8 cellular contexts compared by ENCODE assay signal in genomic region chr19:50658438-50659317, GRCh38. TPM values are rescaled to one million over a fixed set of nuclear protein-coding genes. Genes with fewer than 3 reads are reported as not detected.
A peak's percentile ranks its signal among the peaks of the same experiment; 100 is the strongest.
DNase-seq lines count a peak whose midpoint lies in the region; ATAC-seq and TF ChIP-seq lines count a peak whose summit lies in the region.

No MANE protein-coding gene starts in this region.

- H3K4me1 Mint-ChIP-seq in brain, result peaks cover 60% of the 10 kb centered on the region
- H3K4me1 Mint-ChIP-seq in immature natural killer cell, result peaks cover 20% of the 10 kb centered on the region in 2 donors

- H3K36me3 Mint-ChIP-seq in brain, result no peaks in the 10 kb centered on the region
- H3K36me3 Mint-ChIP-seq in immature natural killer cell, result peaks cover 0 to 4% (median 3%) of the 10 kb centered on the region in 3 donors

- H3K27me3 Mint-ChIP-seq in brain (peaks cover 12% of the 10 kb centered on the region), immature natural killer cell (ENCODE audit: low read depth in 3 of 3) (peaks cover 11 to 28% (median 12%) of the 10 kb centered on the region in 3 donors)

- H3K4me3 Mint-ChIP-seq in brain (peak overlapping the region in 3 of 5 experiments; percentile 90 to 95 (median 90)), immature natural killer cell (peak overlapping the region; percentile 80 to 88 (median 87))

- H3K27ac Mint-ChIP-seq in brain, result peak overlapping the region in 3 of 5 experiments; percentile 95 to 99 (median 97)
- peak overlapping the region in 5 of 6 donors; percentile 30 to 93 (median 77) for H3K27ac Mint-ChIP-seq in immature natural killer cell

- H3K9me3 Mint-ChIP-seq in brain, result peaks cover 0 to 87% (median 4%) of the 10 kb centered on the region in 5 experiments
- peaks cover 8 to 23% (median 11%) of the 10 kb centered on the region in 6 donors for H3K9me3 Mint-ChIP-seq in immature natural killer cell

- no peak for ATAC-seq in HG02571 (IDR thresholded peaks at IDR 0.05; ENCODE audit: unreplicated experiment)

- DNase-seq in AG08395 (ENCODE audit: low spot score) (peak; percentile 92), HK-2 (ENCODE audit: unreplicated experiment) (peak; percentile 94), SW 1271 (lab: John Stamatoyannopoulos, UW) (peak; percentile 44 to 74), immature natural killer cell (peak; percentile 40 to 47 (median 46)), SW480 (ENCODE audit: low spot score) (no peak)
- DNase-seq in stimulated activated CD4-positive, alpha-beta T cell treated with anti-CD3 and anti-CD28 coated beads, Interleukin-12 subunit alpha, Interleukin-12 subunit beta, amount 100 ng/mL, for 48 hours (ENCODE audit: low read depth in 2 of 3, low spot score in 1 of 3), result peak; percentile 39 to 62 (median 48)

- peak in 1 of 2 experiments; percentile 17 for TF ChIP-seq CTCF in brain (conservative IDR thresholded peaks at IDR 0.05)

RNA-seq across cellular contexts. Expression of gene C19orf81, which starts 9.4 kb away (rescaled TPM):
- polyA plus RNA-seq in brain (ENCODE audit: insufficient read depth, low read depth, low replicate concordance) (not detected), immature natural killer cell (1 to 10 TPM in 1 of 3 donors, not detected in 2; 1.8 TPM)

RNA-seq across cellular contexts. Expression of gene SYT3, which starts 19.0 kb away (rescaled TPM):
- polyA plus RNA-seq in brain (ENCODE audit: insufficient read depth, low read depth, low replicate concordance) (9.4 TPM), immature natural killer cell (under 1 TPM in 1 of 3 donors, not detected in 2; 0.22 TPM)
